ENCODE assay signal across 8 cellular contexts in the genomic region with DNA sequence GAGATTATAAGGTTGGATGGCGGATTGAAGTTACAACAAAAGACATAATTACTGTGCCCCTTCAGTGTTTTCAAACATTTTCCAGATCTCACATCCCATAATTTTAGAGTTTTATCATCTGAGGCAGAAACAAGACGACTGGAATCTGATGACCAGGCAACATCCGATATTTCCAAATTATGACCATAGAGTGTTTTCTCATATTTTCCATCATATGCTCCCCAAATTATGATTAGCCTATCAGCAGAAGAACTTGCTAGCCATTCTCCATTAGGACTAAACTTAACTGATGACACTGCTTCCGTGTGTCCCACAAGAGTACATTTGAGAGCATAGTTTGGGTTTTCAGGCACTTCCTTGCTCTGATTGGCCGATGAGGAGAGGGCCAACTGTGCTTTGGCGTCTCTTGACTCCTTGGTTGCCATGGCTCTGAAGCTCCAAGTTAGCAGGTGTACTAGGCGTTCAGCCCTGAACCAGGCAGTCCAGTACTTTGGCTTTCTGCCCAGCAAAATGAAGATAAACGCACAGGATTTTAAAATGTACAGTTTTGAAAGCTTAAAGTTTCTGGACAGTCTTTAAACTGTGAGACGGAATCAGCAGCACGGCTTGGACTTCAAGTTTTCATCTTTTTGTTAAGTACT. TPM values are rescaled to one million over a fixed set of nuclear protein-coding genes. Genes with fewer than 3 reads are reported as not detected.
DNase-seq lines count a peak whose midpoint lies in the region; ATAC-seq and TF ChIP-seq lines count a peak whose summit lies in the region.

No MANE protein-coding gene starts in this region.

- ATAC-seq in activated naive CD4-positive, alpha-beta T cell treated with anti-CD3 and anti-CD28 coated beads, Interleukin-2, amount 50 U/mL, for 72 hours: peak; percentile 43 to 62
- ATAC-seq in sciatic nerve: peak; percentile 22

- no peak for TF ChIP-seq CTCF in right atrium auricular region (IDR thresholded peaks at IDR 0.05)

- peak overlapping the region; percentile 93 for H2AFZ ChIP-seq in GM23248

- H3K27me3 ChIP-seq in GM23248 (replicated peaks; ENCODE audit: insufficient read depth) (no peaks in the 10 kb centered on the region), right atrium auricular region (no peaks in the 10 kb centered on the region)

- no peaks in the 10 kb centered on the region for H3K9me3 ChIP-seq in GM23248 (ENCODE audit: low read depth)
- H3K9me3 ChIP-seq in right atrium auricular region: no peaks in the 10 kb centered on the region

- H3K36me3 Mint-ChIP-seq in activated naive CD4-positive, alpha-beta T cell treated with anti-CD3 and anti-CD28 coated beads, Interleukin-2, amount 50 U/mL, for 72 hours: peaks cover 25% of the 10 kb centered on the region in 2 donors

- intact Hi-C loops in sciatic nerve (cut with DNase I): no loop called here

- H3K36me3 ChIP-seq in GM23248 (ENCODE audit: low read depth) (peaks cover 12% of the 10 kb centered on the region), right atrium auricular region (peaks cover 13% of the 10 kb centered on the region)

- peaks cover 89% of the 10 kb centered on the region for H3K79me2 ChIP-seq in GM23248 (ENCODE audit: insufficient read depth)

- peaks cover 13% of the 10 kb centered on the region; the same call in 1 of the 2 replicates for H3F3A ChIP-seq in GM23248 (ENCODE audit: insufficient read depth)

- H3K4me3 ChIP-seq in GM23248: peak overlapping the region; percentile 98
- peak overlapping the region; percentile 68 to 77 for H3K4me3 ChIP-seq in right atrium auricular region

- in situ Hi-C loops in GM23248 (cut with MboI): no loop called here

- peak overlapping the region; percentile 94 for H3K4me2 ChIP-seq in GM23248 (ENCODE audit: unreplicated experiment)

- DNase-seq in EL (peak; percentile 54), GM23248 (peak; percentile 67), LHCN-M2 (ENCODE audit: low read depth) (peak; percentile 60), right atrium auricular region (ENCODE audit: low spot score) (no peak), sciatic nerve (ENCODE audit: low spot score) (no peak), DMS 273 (lab: John Stamatoyannopoulos, UW; ENCODE audit: unreplicated experiment) (no peak), NCI-H2196 (lab: John Stamatoyannopoulos, UW; ENCODE audit: unreplicated experiment) (no peak)
- peak; percentile 54 to 66 for DNase-seq in activated naive CD4-positive, alpha-beta T cell treated with anti-CD3 and anti-CD28 coated beads, Interleukin-2, amount 50 U/mL, for 72 hours (ENCODE audit: low spot score in 2 of 2)

- H4K20me1 ChIP-seq in GM23248 (ENCODE audit: insufficient read depth): no peaks in the 10 kb centered on the region

- peaks cover 9% of the 10 kb centered on the region for H3K4me1 ChIP-seq in GM23248 (ENCODE audit: insufficient read depth)
- peaks cover 0 to 21% of the 10 kb centered on the region in 2 donors for H3K4me1 ChIP-seq in right atrium auricular region

- H3K9me2 ChIP-seq in GM23248 (ENCODE audit: insufficient read depth): no peaks in the 10 kb centered on the region

- no peaks in the 10 kb centered on the region for H3K9me3 Mint-ChIP-seq in activated naive CD4-positive, alpha-beta T cell treated with anti-CD3 and anti-CD28 coated beads, Interleukin-2, amount 50 U/mL, for 72 hours

- 21 to 24% methylated on average over 10 of the region's 10 CpGs for WGBS in GM23248 (ENCODE audit: low coverage in 1 of 2, low lambda C conversion rate in 2 of 2, missing lambda C conversion rate in 2 of 2), 2 experiments

- H3K27ac ChIP-seq in GM23248: peak overlapping the region; percentile 88
- H3K27ac ChIP-seq in right atrium auricular region: peak overlapping the region; percentile 89 to 90

- peak overlapping the region; percentile 97 for H3K9ac ChIP-seq in GM23248

- H3K27ac Mint-ChIP-seq in activated naive CD4-positive, alpha-beta T cell treated with anti-CD3 and anti-CD28 coated beads, Interleukin-2, amount 50 U/mL, for 72 hours: peak overlapping the region; percentile 96 to 98

RNA-seq across cellular contexts. Expression of a gene that starts 0.6 kb away (rescaled TPM):
- total RNA-seq in GM23248 (2014; rRNA removed; shearing (Covaris generic)): 5.4 and 5.6 TPM in 2 replicates
- polyA plus RNA-seq in GM23248 (2016; fragmentation: Nextera tagmentation; extraction: Ambion mirVana): 3.7 TPM in 2 replicates
- total RNA-seq in LHCN-M2 (2014; rRNA removed) (4.7 and 6.0 TPM in 2 replicates), right atrium auricular region (1 to 10 TPM; 1.6 to 2.7 TPM), sciatic nerve (5.3 TPM)
- polyA plus RNA-seq in LHCN-M2 (2012): 1.7 TPM
- total RNA-seq in activated naive CD4-positive, alpha-beta T cell treated with anti-CD3 and anti-CD28 coated beads, Interleukin-2, amount 50 U/mL, for 72 hours: 1 to 10 TPM; 2.3 to 3.1 TPM

RNA-seq across cellular contexts. Expression of a gene that starts 31.2 kb away (rescaled TPM):
- 8.0 and 25.2 TPM in 2 replicates for total RNA-seq in GM23248 (2014; rRNA removed; shearing (Covaris generic))
- 101 TPM in 2 replicates for polyA plus RNA-seq in GM23248 (2016; fragmentation: Nextera tagmentation; extraction: Ambion mirVana)
- total RNA-seq in LHCN-M2 (2014; rRNA removed): 27.6 and 32.3 TPM in 2 replicates
- polyA plus RNA-seq in LHCN-M2 (2012): 60.4 TPM
- 100 to 1,000 TPM in 1 of 2 donors, 10 to 100 TPM in 1; 51.2 to 194 TPM for total RNA-seq in activated naive CD4-positive, alpha-beta T cell treated with anti-CD3 and anti-CD28 coated beads, Interleukin-2, amount 50 U/mL, for 72 hours
- total RNA-seq in right atrium auricular region: 10 to 100 TPM; 55.3 to 88.4 TPM
- 36.1 TPM for total RNA-seq in sciatic nerve

RNA-seq across cellular contexts. Expression of a gene that starts 32.2 kb away (rescaled TPM):
- 12.3 and 33.1 TPM in 2 replicates for total RNA-seq in GM23248 (2014; rRNA removed; shearing (Covaris generic))
- 22.1 and 22.7 TPM in 2 replicates for polyA plus RNA-seq in GM23248 (2016; fragmentation: Nextera tagmentation; extraction: Ambion mirVana)
- total RNA-seq in LHCN-M2 (2014; rRNA removed) (37.6 and 37.8 TPM in 2 replicates), right atrium auricular region (10 to 100 TPM; 15.5 to 19.5 TPM), sciatic nerve (28.1 TPM)
- 24.5 TPM for polyA plus RNA-seq in LHCN-M2 (2012)
- total RNA-seq in activated naive CD4-positive, alpha-beta T cell treated with anti-CD3 and anti-CD28 coated beads, Interleukin-2, amount 50 U/mL, for 72 hours: 10 to 100 TPM; 52.0 to 99.6 TPM

Comparison
In these comparisons a context has a peak if more than half of its experiments do, and no peak if none do; other contexts are left out.
1. DNase-seq: peak in EL (single experiment), GM23248 (single experiment), LHCN-M2 (single experiment) and activated naive CD4-positive, alpha-beta T cell treated with anti-CD3 and anti-CD28 coated beads, Interleukin-2, amount 50 U/mL, for 72 hours (2 of 2); none in right atrium auricular region (single experiment), sciatic nerve (single experiment), DMS 273 (single experiment) and NCI-H2196 (single experiment).